8 cellular contexts compared by ENCODE assay signal in genomic region chr2:162317910-162318279, GRCh38. TPM values are rescaled to one million over a fixed set of nuclear protein-coding genes. Genes with fewer than 3 reads are reported as not detected.
DNase-seq lines count a peak whose midpoint lies in the region; ATAC-seq and TF ChIP-seq lines count a peak whose summit lies in the region.

No MANE protein-coding gene starts in this region.

- H3K4me1 Mint-ChIP-seq in activated B cell treated with CpG ODN at 0.5 μM for 24 hours (peaks cover 69% of the 10 kb centered on the region), type B pancreatic cell (ENCODE audit: unreplicated experiment) (peaks cover 6% of the 10 kb centered on the region)

- POLR2A ChIA-PET in activated B cell treated with CpG ODN at 0.5 μM for 24 hours (lab: Charles Lee): interaction anchor here (0.9 to 2.9 kb wide), 12 partner anchors 11 to 1010 kb away, joined by 3 to 32 read pairs (median 6); partner anchors contain the start of genes GCA and PSMD14

- peak overlapping the region; percentile 75 to 96 (median 89) for H3K4me2 ChIP-seq in BLaER1 treated with 17β-estradiol and CSF1 and Interleukin-3, amounts not matched to agents 10 nM and 100 nM

- TF ChIP-seq CTCF in activated B cell treated with CpG ODN at 0.5 μM for 24 hours (IDR thresholded peaks at IDR 0.05) (no peak), type B pancreatic cell (conservative IDR thresholded peaks at IDR 0.05) (no peak)

- DNase-seq in activated B cell treated with CpG ODN at 0.5 μM for 24 hours (peak; percentile 33), mucosa of gallbladder (ENCODE audit: low spot score) (peak; percentile 13), type B pancreatic cell (ENCODE audit: extremely low spot score, unreplicated experiment) (no peak), GOT3 (lab: John Stamatoyannopoulos, UW) (no peak)
- peak; percentile 14 for DNase-seq in effector CD4-positive, alpha-beta T cell

- peaks cover 0 to 8% (median 0%) of the 10 kb centered on the region in 11 experiments; a peak in 2 of 22 replicates for H3K36me3 ChIP-seq in BLaER1 treated with 17β-estradiol and CSF1 and Interleukin-3, amounts not matched to agents 10 nM and 100 nM

- no peaks in the 10 kb centered on the region for H3K27me3 Mint-ChIP-seq in activated B cell treated with CpG ODN at 0.5 μM for 24 hours
- H3K27me3 Mint-ChIP-seq in type B pancreatic cell: peaks cover 6% of the 10 kb centered on the region

- peak overlapping the region; percentile 85 to 96 (median 90) for H3K9ac ChIP-seq in BLaER1 treated with 17β-estradiol and CSF1 and Interleukin-3, amounts not matched to agents 10 nM and 100 nM

- peak; percentile 15 for ATAC-seq in GM19395 (IDR thresholded peaks at IDR 0.05; ENCODE audit: unreplicated experiment)
- ATAC-seq in HG03520 (IDR thresholded peaks at IDR 0.05; ENCODE audit: unreplicated experiment): peak; percentile 6
- ATAC-seq in activated B cell treated with CpG ODN at 0.5 μM for 24 hours (ENCODE audit: low read depth): peak; percentile 4

- H3K9me3 Mint-ChIP-seq in activated B cell treated with CpG ODN at 0.5 μM for 24 hours (no peaks in the 10 kb centered on the region), type B pancreatic cell (peaks cover 4% of the 10 kb centered on the region)

- peaks cover 0 to 14% (median 0%) of the 10 kb centered on the region in 11 experiments; a peak in 2 of 22 replicates for H4K20me1 ChIP-seq in BLaER1 treated with 17β-estradiol and CSF1 and Interleukin-3, amounts not matched to agents 10 nM and 100 nM

- H3K9me3 ChIP-seq in BLaER1 treated with 17β-estradiol and CSF1 and Interleukin-3, amounts not matched to agents 10 nM and 100 nM (replicated peaks in 1 of 11): no peaks in the 10 kb centered on the region

- intact Hi-C loops in activated B cell treated with CpG ODN at 0.5 μM for 24 hours (cut with micrococcal nuclease): loop anchor here (1.0 to 10.0 kb wide), 4 partner anchors 17 to 1913 kb away; partner anchors contain the start of genes GCA and TANK

- CTCF ChIA-PET in activated B cell treated with CpG ODN at 0.5 μM for 24 hours (lab: Charles Lee): interaction anchor here (1.5 to 3.1 kb wide), 5 partner anchors 15 to 21 kb away, joined by 5 to 27 read pairs (median 8); no protein-coding TSS in a partner anchor

- H3K4me3 Mint-ChIP-seq in activated B cell treated with CpG ODN at 0.5 μM for 24 hours (peak overlapping the region; percentile 94), type B pancreatic cell (peak overlapping the region; percentile 95)

- H3K27ac Mint-ChIP-seq in activated B cell treated with CpG ODN at 0.5 μM for 24 hours: peak overlapping the region; percentile 99
- peak overlapping the region; percentile 96 for H3K27ac Mint-ChIP-seq in type B pancreatic cell

- H3K4me3 ChIP-seq in BLaER1 treated with 17β-estradiol and CSF1 and Interleukin-3, amounts not matched to agents 10 nM and 100 nM: peak overlapping the region; percentile 82 to 99 (median 97)

- peaks cover 21 to 53% (median 33%) of the 10 kb centered on the region in 10 experiments; a peak in 19 of 20 replicates for H3K4me1 ChIP-seq in BLaER1 treated with 17β-estradiol and CSF1 and Interleukin-3, amounts not matched to agents 10 nM and 100 nM

- H3K27ac ChIP-seq in BLaER1 treated with 17β-estradiol and CSF1 and Interleukin-3, amounts not matched to agents 10 nM and 100 nM: peak overlapping the region; percentile 78 to 96 (median 89)

- H3K27me3 ChIP-seq in BLaER1 treated with 17β-estradiol and CSF1 and Interleukin-3, amounts not matched to agents 10 nM and 100 nM: no peaks in the 10 kb centered on the region

- peaks cover 32% of the 10 kb centered on the region for H3K36me3 Mint-ChIP-seq in activated B cell treated with CpG ODN at 0.5 μM for 24 hours (ENCODE audit: low read depth)
- H3K36me3 Mint-ChIP-seq in type B pancreatic cell: no peaks in the 10 kb centered on the region

RNA-seq across cellular contexts. Expression of gene IFIH1, which starts 0.6 kb away (rescaled TPM):
- total RNA-seq in activated B cell treated with CpG ODN at 0.5 μM for 24 hours (61.8 and 63.0 TPM in 2 replicates), mucosa of gallbladder (15.9 TPM), type B pancreatic cell (ENCODE audit: low replicate concordance) (10.4 and 17.5 TPM in 2 replicates)

RNA-seq across cellular contexts. Expression of gene GCA, which starts 26.0 kb away (rescaled TPM):
- total RNA-seq in activated B cell treated with CpG ODN at 0.5 μM for 24 hours (31.3 and 33.9 TPM in 2 replicates), mucosa of gallbladder (37.4 TPM), type B pancreatic cell (ENCODE audit: low replicate concordance) (21.1 and 30.4 TPM in 2 replicates)

Comparison
In these comparisons a context has a peak if more than half of its experiments do, and no peak if none do; other contexts are left out.
1. DNase-seq: peak in activated B cell treated with CpG ODN at 0.5 μM for 24 hours (single experiment), effector CD4-positive, alpha-beta T cell (single experiment) and mucosa of gallbladder (single experiment); none in type B pancreatic cell (single experiment) and GOT3 (single experiment).
2. Peak in every context shown above with its lines, with median percentiles within 50 percentile points of each other: ATAC-seq.